In the genomic region with DNA sequence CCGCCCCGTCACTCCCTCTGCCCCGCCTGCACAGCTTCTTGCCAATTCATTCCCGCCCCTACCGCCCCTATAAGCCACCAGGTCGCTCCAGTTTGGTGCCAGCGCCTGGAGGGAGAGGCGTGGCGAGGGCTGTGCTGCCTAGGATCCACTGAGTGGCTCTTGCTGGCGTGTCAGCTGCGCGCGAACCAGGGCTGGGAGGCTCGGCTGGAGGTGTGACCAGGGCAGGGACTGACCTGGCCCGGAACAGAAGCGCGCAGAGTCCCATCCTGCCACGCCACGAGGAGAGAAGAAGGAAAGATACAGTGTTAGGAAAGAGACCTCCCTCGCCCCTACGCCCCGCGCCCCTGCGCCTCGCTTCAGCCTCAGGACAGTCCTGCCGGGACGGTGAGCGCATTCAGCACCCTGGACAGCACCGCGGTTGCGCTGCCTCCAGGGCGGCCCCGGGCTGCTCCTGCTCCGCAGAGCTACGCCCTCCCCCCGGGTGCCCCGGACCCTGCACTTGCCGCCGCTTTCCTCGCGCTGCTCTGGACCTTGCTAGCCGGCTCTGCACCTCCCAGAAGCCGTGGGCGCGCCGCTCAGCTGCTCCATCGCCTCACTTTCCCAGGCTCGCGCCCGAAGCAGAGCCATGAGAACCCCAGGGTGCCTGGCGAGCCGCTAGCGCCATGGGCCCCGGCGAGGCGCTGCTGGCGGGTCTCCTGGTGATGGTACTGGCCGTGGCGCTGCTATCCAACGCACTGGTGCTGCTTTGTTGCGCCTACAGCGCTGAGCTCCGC, we compare ENCODE assay signal across 9 cellular contexts. TPM values are rescaled to one million over a fixed set of nuclear protein-coding genes. Genes with fewer than 3 reads are reported as not detected.
DNase-seq lines count a peak whose midpoint lies in the region; ATAC-seq lines count a peak whose summit lies in the region.
"Had no signal": no experiment of that assay in that cellular context is flagged by ENCODE, and none has a peak within 500 bp of the region (broad histone marks: within the 10 kb centered on the region; RNA-seq: fewer than 3 reads in every experiment).

A gene with protein sequence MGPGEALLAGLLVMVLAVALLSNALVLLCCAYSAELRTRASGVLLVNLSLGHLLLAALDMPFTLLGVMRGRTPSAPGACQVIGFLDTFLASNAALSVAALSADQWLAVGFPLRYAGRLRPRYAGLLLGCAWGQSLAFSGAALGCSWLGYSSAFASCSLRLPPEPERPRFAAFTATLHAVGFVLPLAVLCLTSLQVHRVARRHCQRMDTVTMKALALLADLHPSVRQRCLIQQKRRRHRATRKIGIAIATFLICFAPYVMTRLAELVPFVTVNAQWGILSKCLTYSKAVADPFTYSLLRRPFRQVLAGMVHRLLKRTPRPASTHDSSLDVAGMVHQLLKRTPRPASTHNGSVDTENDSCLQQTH (plus strand): TSS at position 72 of the 773 bp plus-strand sequence. CDS start 591 bp downstream, at position 663.

- no peaks in the 10 kb centered on the region for H3K27me3 Mint-ChIP-seq in activated T-helper 1 cell treated with anti-CD3 and anti-CD28 coated beads, Interleukin-12 subunit alpha, Interleukin-12 subunit beta, Interleukin-2, Interleukin-4 antibody, amounts not matched to agents 30 ng/mL and 10 ng/mL and 1 ng/mL, durations not matched to agents 14 hours and 24 hours and 36 hours (ENCODE audit: insufficient read depth)

- intact Hi-C loops in activated T-helper 1 cell treated with anti-CD3 and anti-CD28 coated beads, Interleukin-12 subunit alpha, Interleukin-12 subunit beta, Interleukin-2, Interleukin-4 antibody, amounts not matched to agents 30 ng/mL and 10 ng/mL and 1 ng/mL, durations not matched to agents 14 hours and 24 hours and 36 hours (cut with micrococcal nuclease) = no loop called here

- H3K9me3 ChIP-seq in iPS DF 6.9 (ENCODE audit: control insufficient read depth, insufficient read depth, low read length) = no peaks in the 10 kb centered on the region

- H3K4me3 ChIP-seq in iPS DF 6.9 (ENCODE audit: low read length) = peak within 1 kb of the TSS; percentile 21; the same call in 1 of the 2 replicates

- no peak within 1 kb of the TSS for H3K27ac Mint-ChIP-seq in activated T-helper 1 cell treated with anti-CD3 and anti-CD28 coated beads, Interleukin-12 subunit alpha, Interleukin-12 subunit beta, Interleukin-2, Interleukin-4 antibody, amounts not matched to agents 30 ng/mL and 10 ng/mL and 1 ng/mL, durations not matched to agents 14 hours and 24 hours and 36 hours
- H3K27ac Mint-ChIP-seq: nephron had no signal

- H3K27ac ChIP-seq in iPS DF 6.9 (ENCODE audit: low read length) = no peak within 1 kb of the TSS

- H3K4me3 Mint-ChIP-seq in activated T-helper 1 cell treated with anti-CD3 and anti-CD28 coated beads, Interleukin-12 subunit alpha, Interleukin-12 subunit beta, Interleukin-2, Interleukin-4 antibody, amounts not matched to agents 30 ng/mL and 10 ng/mL and 1 ng/mL, durations not matched to agents 14 hours and 24 hours and 36 hours = no peak within 1 kb of the TSS
- H3K4me3 Mint-ChIP-seq: nephron had no signal

- no peaks in the 10 kb centered on the region for H3K36me3 Mint-ChIP-seq in activated T-helper 1 cell treated with anti-CD3 and anti-CD28 coated beads, Interleukin-12 subunit alpha, Interleukin-12 subunit beta, Interleukin-2, Interleukin-4 antibody, amounts not matched to agents 30 ng/mL and 10 ng/mL and 1 ng/mL, durations not matched to agents 14 hours and 24 hours and 36 hours (ENCODE audit: low read depth)

- DNase-seq in activated naive CD4-positive, alpha-beta T cell treated with Interleukin-2 at 50 U/mL for 16 hours = peak; percentile 16
- no peak for DNase-seq in activated naive CD4-positive, alpha-beta T cell (lab: John Stamatoyannopoulos, UW)
- peak; percentile 37 for DNase-seq in activated T-helper 1 cell treated with anti-CD3 and anti-CD28 coated beads, Interleukin-12 subunit alpha, Interleukin-12 subunit beta, Interleukin-2, Interleukin-4 antibody, amounts not matched to agents 30 ng/mL and 10 ng/mL and 1 ng/mL, durations not matched to agents 14 hours and 24 hours and 36 hours (ENCODE audit: low spot score)
- DNase-seq in iPS DF 6.9 (ENCODE audit: low read depth, low spot score) (peak; percentile 88), pons (ENCODE audit: low spot score) (no peak)
- DNase-seq in stimulated activated CD4-positive, alpha-beta T cell treated with anti-CD3 and anti-CD28 coated beads, Interleukin-1b, Interleukin-23, amount 100 ng/mL, for 48 hours = peak; percentile 34

- no peaks in the 10 kb centered on the region for H3K4me1 Mint-ChIP-seq in activated T-helper 1 cell treated with anti-CD3 and anti-CD28 coated beads, Interleukin-12 subunit alpha, Interleukin-12 subunit beta, Interleukin-2, Interleukin-4 antibody, amounts not matched to agents 30 ng/mL and 10 ng/mL and 1 ng/mL, durations not matched to agents 14 hours and 24 hours and 36 hours (ENCODE audit: low read depth)

- no peak for ATAC-seq in GM21447 (IDR thresholded peaks at IDR 0.05; ENCODE audit: unreplicated experiment)
- no peak for ATAC-seq in HG03095 (IDR thresholded peaks at IDR 0.05; ENCODE audit: unreplicated experiment)

- no CpG with 5 or more reads among the region's 63 CpGs for WGBS in iPS DF 6.9 (ENCODE audit: insufficient coverage, insufficient read length)

- no peaks in the 10 kb centered on the region for H3K9me3 Mint-ChIP-seq in activated T-helper 1 cell treated with anti-CD3 and anti-CD28 coated beads, Interleukin-12 subunit alpha, Interleukin-12 subunit beta, Interleukin-2, Interleukin-4 antibody, amounts not matched to agents 30 ng/mL and 10 ng/mL and 1 ng/mL, durations not matched to agents 14 hours and 24 hours and 36 hours

- H3K4me1 ChIP-seq in iPS DF 6.9 (ENCODE audit: control insufficient read depth, insufficient read depth, low read length) = peaks cover 7% of the 10 kb centered on the region

- H3K36me3 ChIP-seq in iPS DF 6.9 (ENCODE audit: control insufficient read depth, insufficient read depth, low read length) = peaks cover 4% of the 10 kb centered on the region; the same call in 1 of the 2 replicates

- H3K27me3 ChIP-seq in iPS DF 6.9 (ENCODE audit: control insufficient read depth, insufficient read depth, low read length) = peaks cover 3% of the 10 kb centered on the region; the same call in 1 of the 2 replicates

RNA-seq across cellular contexts. Expression of the gene that starts here (rescaled TPM):
- not detected in 2 replicates for total RNA-seq in activated T-helper 1 cell treated with anti-CD3 and anti-CD28 coated beads, Interleukin-12 subunit alpha, Interleukin-12 subunit beta, Interleukin-2, Interleukin-4 antibody, amounts not matched to agents 30 ng/mL and 10 ng/mL and 1 ng/mL, durations not matched to agents 14 hours and 24 hours and 36 hours

Comparison
In these comparisons a context has a peak if more than half of its experiments do, and no peak if none do; other contexts are left out.
1. DNase-seq: peak in activated naive CD4-positive, alpha-beta T cell treated with Interleukin-2 at 50 U/mL for 16 hours (single experiment), iPS DF 6.9 (single experiment) and stimulated activated CD4-positive, alpha-beta T cell treated with anti-CD3 and anti-CD28 coated beads, Interleukin-1b, Interleukin-23, amount 100 ng/mL, for 48 hours (single experiment); none in activated naive CD4-positive, alpha-beta T cell (0 of 4) and pons (single experiment).
2. Peak in DNase-seq in activated T-helper 1 cell treated with anti-CD3 and anti-CD28 coated beads, Interleukin-12 subunit alpha, Interleukin-12 subunit beta, Interleukin-2, Interleukin-4 antibody, amounts not matched to agents 30 ng/mL and 10 ng/mL and 1 ng/mL, durations not matched to agents 14 hours and 24 hours and 36 hours; RNA of the gene not detected or under 1 TPM.